In genomic region chr18:3966985-3967856, GRCh38 we compare ENCODE assay signal across 2 cellular contexts.
TF ChIP-seq lines count a peak whose summit lies in the region.

No MANE protein-coding gene starts in this region.

TF ChIP-seq in SK-N-SH, 30 proteins besides CTCF, POLR2A, EP300 and RAD21 (continued from another document):
- TF ChIP-seq YY1 (IDR thresholded peaks at IDR 0.05; ENCODE audit: low read depth) (no peak), USF1 (IDR thresholded peaks at IDR 0.05; ENCODE audit: borderline replicate concordance, low read depth) (no peak), TEAD4 (IDR thresholded peaks at IDR 0.05; ENCODE audit: borderline replicate concordance, insufficient read depth) (peak; percentile 30; the same call in 1 of the 2 replicates), JUND (IDR thresholded peaks at IDR 0.05) (peak; percentile 37; the same call in 1 of the 2 replicates), FOXJ3 (CRISPR knock-in tag; IDR thresholded peaks at IDR 0.05) (no peak), RXRA (IDR thresholded peaks at IDR 0.05; ENCODE audit: borderline replicate concordance, low read depth) (no peak), TCF12 (IDR thresholded peaks at IDR 0.05) (no peak), MEF2A (IDR thresholded peaks at IDR 0.05; ENCODE audit: borderline replicate concordance, low read depth) (no peak), MXI1 (IDR thresholded peaks at IDR 0.05; ENCODE audit: low read depth, low read length) (no peak), SMC3 (IDR thresholded peaks at IDR 0.05; ENCODE audit: low read depth, low read length) (no peak), SIN3A (IDR thresholded peaks at IDR 0.05; ENCODE audit: borderline replicate concordance, low read depth, low read length) (no peak), POLR2AphosphoS5 (IDR thresholded peaks at IDR 0.05; ENCODE audit: low read depth, low read length) (no peak), NFIC (IDR thresholded peaks at IDR 0.05; ENCODE audit: borderline replicate concordance) (peak; percentile 35; the same call in 1 of the 2 replicates), MAX (IDR thresholded peaks at IDR 0.05; ENCODE audit: low read depth) (no peak), ELF1 (IDR thresholded peaks at IDR 0.05) (no peak), RFX5 (IDR thresholded peaks at IDR 0.05; ENCODE audit: low read length) (no peak)

TF ChIP-seq in SK-N-SH treated with all-trans-retinoic acid at 6 μM for 48 hours, 23 proteins besides CTCF, POLR2A, EP300 and RAD21 (continued from another document):
- TF ChIP-seq TSHZ2 (CRISPR knock-in tag; IDR thresholded peaks at IDR 0.05) (no peak), GLIS3 (CRISPR knock-in tag; IDR thresholded peaks at IDR 0.05) (no peak), TOX (CRISPR knock-in tag; IDR thresholded peaks at IDR 0.05; ENCODE audit: borderline replicate concordance) (no peak), SNAI2 (CRISPR knock-in tag; IDR thresholded peaks at IDR 0.05) (no peak), ISL1 (CRISPR knock-in tag; IDR thresholded peaks at IDR 0.05) (no peak), ARNTL (CRISPR knock-in tag; IDR thresholded peaks at IDR 0.05; ENCODE audit: borderline replicate concordance, low read depth) (no peak), ESRRG (CRISPR knock-in tag; IDR thresholded peaks at IDR 0.05) (no peak), RARB (CRISPR knock-in tag; IDR thresholded peaks at IDR 0.05) (no peak), ZNF8 (CRISPR knock-in tag; IDR thresholded peaks at IDR 0.05) (no peak), TCF4 (CRISPR knock-in tag; IDR thresholded peaks at IDR 0.05; ENCODE audit: borderline replicate concordance) (no peak), PPARA (CRISPR knock-in tag; IDR thresholded peaks at IDR 0.05; ENCODE audit: borderline replicate concordance) (no peak), CSRNP3 (CRISPR knock-in tag; IDR thresholded peaks at IDR 0.05) (no peak), POU6F1 (CRISPR knock-in tag; IDR thresholded peaks at IDR 0.05; ENCODE audit: borderline replicate concordance, low read depth) (no peak), ZFP3 (CRISPR knock-in tag; IDR thresholded peaks at IDR 0.05) (no peak)
